20 cellular contexts compared by ENCODE assay signal in genomic region chr2:16042201-16042700, GRCh38.
DNase-seq lines count a peak whose midpoint lies in the region; ATAC-seq, FAIRE-seq and TF ChIP-seq lines count a peak whose summit lies in the region.
"Had no signal": no experiment of that assay in that cellular context is flagged by ENCODE, and none has a peak within 500 bp of the region (broad histone marks: within the 10 kb centered on the region; RNA-seq: fewer than 3 reads in every experiment).

No MANE protein-coding gene starts in this region.

- intact Hi-C loops in upper lobe of right lung (cut with DNase I), result no loop called here

- H3K79me2 ChIP-seq in H1 (ENCODE audit: control insufficient read depth in 1 of 2, insufficient read depth in 2 of 2, low read length in 2 of 2), result no peaks in the 10 kb centered on the region

- no peak overlapping the region for H2AFZ ChIP-seq in H1 (ENCODE audit: low read length)

- H3K27me3 ChIP-seq in BE2C, result no peaks in the 10 kb centered on the region
- no peaks in the 10 kb centered on the region; a peak in 1 of 7 replicates for H3K27me3 ChIP-seq in H1 (replicated peaks in 1 of 4; ENCODE audit: control insufficient read depth in 3 of 4, extremely low read depth in 1 of 4, insufficient read depth in 3 of 4, low read length in 3 of 4)
- H3K27me3 ChIP-seq in upper lobe of right lung, result no peaks in the 10 kb centered on the region
- H3K27me3 ChIP-seq: BLaER1 had no signal

- H3K9me3 ChIP-seq in BE2C, result peaks cover 27% of the 10 kb centered on the region
- H3K9me3 ChIP-seq in H1 (ENCODE audit: insufficient read depth in 2 of 2, low read depth in 1 of 2, low read length in 1 of 2), result no peaks in the 10 kb centered on the region
- H3K9me3 ChIP-seq in upper lobe of right lung, result no peaks in the 10 kb centered on the region

- no peak overlapping the region for H3K4ac ChIP-seq in H1 (replicated peaks; ENCODE audit: insufficient read length, low read depth, low read length)

- POLR2A ChIA-PET in H1 (lab: Charles Lee; ENCODE audit: partially characterized antibody), result no interaction called here

- H3K23ac ChIP-seq in H1 (ENCODE audit: insufficient read length), result no peak overlapping the region

- 92% methylated on average over 3 of the region's 3 CpGs; no CpG with 5 or more reads in 1 of the 2 experiments for WGBS in H1 (ENCODE audit: extremely low coverage in 1 of 2, insufficient coverage in 1 of 2, insufficient read length in 1 of 2, insufficient replicate concordance in 2 of 2, low coverage in 1 of 2, low lambda C conversion rate in 2 of 2, missing lambda C conversion rate in 1 of 2), 2 experiments

- H3K4me3 ChIP-seq in BE2C (ENCODE audit: low read depth, low read length) (no peak overlapping the region), H1 (ENCODE audit: extremely low read depth in 1 of 4, insufficient read depth in 2 of 4, low read depth in 3 of 4, low read length in 4 of 4) (no peak overlapping the region), upper lobe of right lung (no peak overlapping the region)
- H3K4me3 ChIP-seq: BLaER1 had no signal

- no peak overlapping the region for H2BK20ac ChIP-seq in H1 (ENCODE audit: low read length)

- H4K20me1 ChIP-seq in H1 (replicated peaks in 1 of 2; ENCODE audit: control insufficient read depth in 1 of 2, insufficient read depth in 2 of 2, low read length in 2 of 2), result no peaks in the 10 kb centered on the region
- H4K20me1 ChIP-seq: BLaER1 had no signal

- H4K8ac ChIP-seq in H1 (ENCODE audit: extremely low read depth, insufficient read depth, low read length), result no peak overlapping the region

- ATAC-seq in upper lobe of right lung, result peak; percentile 19
- ATAC-seq in HG02678 (IDR thresholded peaks at IDR 0.05; ENCODE audit: unreplicated experiment), result no peak

- no peak overlapping the region for H3K56ac ChIP-seq in H1 (replicated peaks; ENCODE audit: insufficient read length, low read depth, low read length)

- 0 out of 2 replicates have a peak overlapping the region, but pooled peaks have one; percentile 35 for H2BK15ac ChIP-seq in H1 (ENCODE audit: low read length)

- no peaks in the 10 kb centered on the region; the same call in 1 of the 2 replicates for H3K23me2 ChIP-seq in H1 (ENCODE audit: low read depth, low read length)

- no peak overlapping the region for H4K5ac ChIP-seq in H1 (ENCODE audit: insufficient read length, low read depth, low read length)

- H3K79me1 ChIP-seq in H1 (ENCODE audit: low read depth, low read length), result no peaks in the 10 kb centered on the region

- peak; percentile 95 for DNase-seq in BE2C
- DNase-seq in H1 (ENCODE audit: low read depth in 1 of 2, low spot score in 2 of 2), result no peak
- no peak for DNase-seq in upper lobe of right lung
- DNase-seq in DMS153 (lab: John Stamatoyannopoulos, UW), result no peak
- DNase-seq: 8988T; ACHN; C1 segment of cervical spinal cord; CD4-positive, alpha-beta memory T cell; CD4-positive, CD25-positive, alpha-beta regulatory T cell; CD8-positive, alpha-beta memory T cell; COR-L47; DMS 273 treated with DMSO at 0.1 percent for 48 hours; DMS79 treated with DMSO at 0.1 percent for 48 hours; GF-D8 had no signal

- no peak overlapping the region for H4K91ac ChIP-seq in H1 (replicated peaks; ENCODE audit: insufficient read length, low read length)

- H3K27ac ChIP-seq in H1 (ENCODE audit: low read depth, low read length) (no peak overlapping the region), upper lobe of right lung (no peak overlapping the region)
- H3K27ac ChIP-seq: BLaER1 had no signal

- H3K4me1 ChIP-seq in BE2C, result peaks cover 11% of the 10 kb centered on the region
- H3K4me1 ChIP-seq in H1 (replicated peaks in 1 of 4; ENCODE audit: control insufficient read depth in 3 of 4, insufficient read depth in 4 of 4, low read length in 3 of 4), result peaks cover 0 to 3% (median 0%) of the 10 kb centered on the region in 4 experiments; a peak in 3 of 7 replicates
- no peaks in the 10 kb centered on the region for H3K4me1 ChIP-seq in upper lobe of right lung

- no peak overlapping the region for H3K4me2 ChIP-seq in H1 (ENCODE audit: insufficient read depth in 1 of 2, low read depth in 2 of 2, low read length in 2 of 2)
- H3K4me2 ChIP-seq: BLaER1 had no signal

- no peak overlapping the region; a peak in 2 of 7 replicates for H3K9ac ChIP-seq in H1 (replicated peaks in 1 of 4; ENCODE audit: extremely low read depth in 1 of 4, low read depth in 3 of 4, low read length in 3 of 4)
- H3K9ac ChIP-seq: BLaER1 had no signal

- no peak overlapping the region for H2BK12ac ChIP-seq in H1 (ENCODE audit: low read depth, low read length)

- TF ChIP-seq EP300 in H1 (IDR thresholded peaks at IDR 0.05; ENCODE audit: borderline replicate concordance in 1 of 2, low read depth in 2 of 2, low read length in 2 of 2), result no peak

- H3K36me3 ChIP-seq in BE2C, result no peaks in the 10 kb centered on the region
- no peaks in the 10 kb centered on the region for H3K36me3 ChIP-seq in H1 (ENCODE audit: control insufficient read depth in 2 of 4, insufficient read depth in 4 of 4, low read length in 3 of 4)
- no peaks in the 10 kb centered on the region for H3K36me3 ChIP-seq in upper lobe of right lung
- H3K36me3 ChIP-seq: BLaER1 had no signal

- FAIRE-seq in H1 (lab: Jason Lieb, UNC), result no peak
- FAIRE-seq: A204.1, G401.6, GM12891, GM19239 had no signal

- H2BK120ac ChIP-seq in H1 (replicated peaks; ENCODE audit: low read depth, low read length), result no peak overlapping the region

- no peak for TF ChIP-seq RAD21 in H1 (IDR thresholded peaks at IDR 0.05 in 1 of 2, conservative IDR thresholded peaks at IDR 0.05 in 1 of 2; ENCODE audit: low read depth in 2 of 2, low read length in 2 of 2)

- no peak overlapping the region for H3K18ac ChIP-seq in H1 (ENCODE audit: extremely low read depth, low read length)

- TF ChIP-seq POLR2A in H1 (IDR thresholded peaks at IDR 0.05; ENCODE audit: control extremely low read depth in 1 of 2, low read depth in 2 of 2, low read length in 2 of 2), result no peak

- H2BK5ac ChIP-seq in H1 (ENCODE audit: low read depth, low read length), result no peak overlapping the region

- no peak for TF ChIP-seq CTCF in BE2C (IDR thresholded peaks at IDR 0.05; ENCODE audit: low read depth, low read length)
- TF ChIP-seq CTCF in H1 (IDR thresholded peaks at IDR 0.05; ENCODE audit: control extremely low read depth in 1 of 3, insufficient read depth in 1 of 3, low read depth in 1 of 3, low read length in 3 of 3), result no peak
- no peak for TF ChIP-seq CTCF in upper lobe of right lung (IDR thresholded peaks at IDR 0.05)

- CTCF ChIA-PET in H1 (lab: Charles Lee; ENCODE audit: partially characterized antibody), result interaction anchor here (2.2 kb wide), 1 partner anchor 9 kb away, joined by 10 read pairs; no protein-coding TSS in a partner anchor

- no peak overlapping the region for H2AK5ac ChIP-seq in H1 (ENCODE audit: low read depth, low read length)

- no peak overlapping the region for H3K14ac ChIP-seq in H1 (ENCODE audit: insufficient read length)

TF ChIP-seq in H1, 55 proteins besides CTCF, POLR2A, EP300 and RAD21:
- TF ChIP-seq, protein P1, sequence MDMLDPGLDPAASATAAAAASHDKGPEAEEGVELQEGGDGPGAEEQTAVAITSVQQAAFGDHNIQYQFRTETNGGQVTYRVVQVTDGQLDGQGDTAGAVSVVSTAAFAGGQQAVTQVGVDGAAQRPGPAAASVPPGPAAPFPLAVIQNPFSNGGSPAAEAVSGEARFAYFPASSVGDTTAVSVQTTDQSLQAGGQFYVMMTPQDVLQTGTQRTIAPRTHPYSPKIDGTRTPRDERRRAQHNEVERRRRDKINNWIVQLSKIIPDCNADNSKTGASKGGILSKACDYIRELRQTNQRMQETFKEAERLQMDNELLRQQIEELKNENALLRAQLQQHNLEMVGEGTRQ (IDR thresholded peaks at IDR 0.05; ENCODE audit: low read length), result no peak
- TF ChIP-seq MAFK (IDR thresholded peaks at IDR 0.05; ENCODE audit: low read depth, low read length) (no peak), MAX (IDR thresholded peaks at IDR 0.05) (no peak), ATF3 (IDR thresholded peaks at IDR 0.05; ENCODE audit: insufficient read depth, low read depth, low read length) (no peak), KDM1A (IDR thresholded peaks at IDR 0.05; ENCODE audit: borderline replicate concordance, low read length) (no peak), TAF7 (optimal IDR thresholded peaks at IDR 0.05; ENCODE audit: borderline replicate concordance, low read depth, low read length) (no peak), SIX5 (IDR thresholded peaks at IDR 0.05; ENCODE audit: low read depth, low read length) (no peak), TBP (IDR thresholded peaks at IDR 0.05; ENCODE audit: low read depth, low read length) (no peak), SP2 (IDR thresholded peaks at IDR 0.05; ENCODE audit: low read length) (no peak), GTF2F1 (IDR thresholded peaks at IDR 0.05; ENCODE audit: borderline replicate concordance, low read depth, low read length) (no peak), TEAD4 (IDR thresholded peaks at IDR 0.05; ENCODE audit: low read depth, low read length) (no peak), JUND (IDR thresholded peaks at IDR 0.05; ENCODE audit: low read length) (no peak), CEBPB (IDR thresholded peaks at IDR 0.05; ENCODE audit: low read depth, low read length) (no peak)
